In genomic region chr19:6802336-6803035, GRCh38 we compare ENCODE assay signal across 9 cellular contexts. TPM values are rescaled to one million over a fixed set of nuclear protein-coding genes. Genes with fewer than 3 reads are reported as not detected.
A peak's percentile ranks its signal among the peaks of the same experiment; 100 is the strongest.
DNase-seq lines count a peak whose midpoint lies in the region; ATAC-seq and TF ChIP-seq lines count a peak whose summit lies in the region.
"Had no signal": no experiment of that assay in that cellular context is flagged by ENCODE, and none has a peak within 500 bp of the region (broad histone marks: within the 10 kb centered on the region; RNA-seq: fewer than 3 reads in every experiment).

No MANE protein-coding gene starts in this region.

- peak overlapping the region; percentile 84 for H3K4me3 Mint-ChIP-seq in stimulated activated naive CD8-positive, alpha-beta T cell treated with anti-CD3 and anti-CD28 coated beads, Interleukin-15, Interleukin-2, amounts not matched to agents 100 ng/mL and 50 ng/mL, for 24 hours

- no peak overlapping the region for H3K4me2 ChIP-seq in mesendoderm (ENCODE audit: low read length)

- H3K36me3 ChIP-seq in mesendoderm (ENCODE audit: control insufficient read depth, insufficient read depth, low read length) = no peaks in the 10 kb centered on the region
- H3K36me3 ChIP-seq: SJSA1 had no signal

- DNase-seq in SIG-M5 treated with dmso at 0.1 percent for 504 hours (lab: John Stamatoyannopoulos, UW; ENCODE audit: unreplicated experiment) (peak; percentile 90), mesendoderm (peak; percentile 21), cerebellum (ENCODE audit: low spot score) (no peak)
- DNase-seq in activated naive CD4-positive, alpha-beta T cell treated with Interleukin-2 at 50 U/mL for 16 hours = peak; percentile 74

- H3K27ac ChIP-seq in mesendoderm (ENCODE audit: low read depth, low read length) = no peak overlapping the region
- H3K27ac ChIP-seq: SJSA1 had no signal

- H3K23ac ChIP-seq in mesendoderm (ENCODE audit: low read length) = no peak overlapping the region

- H2AK5ac ChIP-seq in mesendoderm (ENCODE audit: low read length) = no peak overlapping the region

- no peaks in the 10 kb centered on the region for H3K79me2 ChIP-seq in mesendoderm (ENCODE audit: control insufficient read depth, insufficient read depth, low read length)

- H3K4ac ChIP-seq in mesendoderm (ENCODE audit: low read depth, low read length) = no peak overlapping the region

- H2BK5ac ChIP-seq in mesendoderm (ENCODE audit: low read length) = no peak overlapping the region

- H3K4me1 ChIP-seq in mesendoderm (ENCODE audit: control insufficient read depth, low read depth, low read length) = peaks cover 2% of the 10 kb centered on the region

- H3K36me3 Mint-ChIP-seq in stimulated activated naive CD8-positive, alpha-beta T cell treated with anti-CD3 and anti-CD28 coated beads, Interleukin-15, Interleukin-2, amounts not matched to agents 100 ng/mL and 50 ng/mL, for 24 hours (ENCODE audit: low read depth) = peaks cover 33% of the 10 kb centered on the region

- H3K4me1 Mint-ChIP-seq in stimulated activated naive CD8-positive, alpha-beta T cell treated with anti-CD3 and anti-CD28 coated beads, Interleukin-15, Interleukin-2, amounts not matched to agents 100 ng/mL and 50 ng/mL, for 24 hours (ENCODE audit: low read depth) = peaks cover 65% of the 10 kb centered on the region

- TF ChIP-seq CTCF in GM12873 (IDR thresholded peaks at IDR 0.05; ENCODE audit: insufficient read depth, low read depth, low read length, missing control alignments) = peak; percentile 18

- H3K56ac ChIP-seq in mesendoderm (ENCODE audit: low read length) = no peak overlapping the region

- peak overlapping the region; percentile 94 for H3K27ac Mint-ChIP-seq in stimulated activated naive CD8-positive, alpha-beta T cell treated with anti-CD3 and anti-CD28 coated beads, Interleukin-15, Interleukin-2, amounts not matched to agents 100 ng/mL and 50 ng/mL, for 24 hours

- H2BK15ac ChIP-seq in mesendoderm (replicated peaks; ENCODE audit: low read depth) = no peak overlapping the region

- no peak overlapping the region for H2BK120ac ChIP-seq in mesendoderm (ENCODE audit: low read depth, low read length)

- no peak overlapping the region for H3K9ac ChIP-seq in mesendoderm (ENCODE audit: low read length)

- no peaks in the 10 kb centered on the region for H3K27me3 Mint-ChIP-seq in stimulated activated naive CD8-positive, alpha-beta T cell treated with anti-CD3 and anti-CD28 coated beads, Interleukin-15, Interleukin-2, amounts not matched to agents 100 ng/mL and 50 ng/mL, for 24 hours

- H3K79me1 ChIP-seq in mesendoderm (ENCODE audit: low read length) = no peaks in the 10 kb centered on the region

- H3K4me3 ChIP-seq in mesendoderm (ENCODE audit: low read length) = no peak overlapping the region
- H3K4me3 ChIP-seq: SJSA1 had no signal

- no peaks in the 10 kb centered on the region for H3K9me3 Mint-ChIP-seq in stimulated activated naive CD8-positive, alpha-beta T cell treated with anti-CD3 and anti-CD28 coated beads, Interleukin-15, Interleukin-2, amounts not matched to agents 100 ng/mL and 50 ng/mL, for 24 hours

- WGBS in mesendoderm (ENCODE audit: extremely low coverage, insufficient coverage, low lambda C conversion rate) = no CpG with 5 or more reads among the region's 9 CpGs

- H3K27me3 ChIP-seq in mesendoderm (ENCODE audit: insufficient read depth, low read length, poor library complexity) = no peaks in the 10 kb centered on the region
- H3K27me3 ChIP-seq: SJSA1 had no signal

- H4K5ac ChIP-seq in mesendoderm (ENCODE audit: low read length) = no peak overlapping the region

- H4K8ac ChIP-seq in mesendoderm (ENCODE audit: low read depth, low read length) = no peak overlapping the region

- no peak overlapping the region for H3K18ac ChIP-seq in mesendoderm (ENCODE audit: low read length)

- ATAC-seq in HG02973 (IDR thresholded peaks at IDR 0.05; ENCODE audit: unreplicated experiment) = peak; percentile 47
- ATAC-seq in GM21515 (IDR thresholded peaks at IDR 0.05; ENCODE audit: unreplicated experiment) = no peak

RNA-seq across cellular contexts. Expression of gene VAV1, which starts 30.0 kb away (rescaled TPM):
- polyA plus RNA-seq in mesendoderm (2013, experiment 1 of 2) = 1.0 TPM
- polyA plus RNA-seq in mesendoderm (2013, experiment 2 of 2) = 0.92 TPM
- 1.8 TPM for total RNA-seq in cerebellum
- total RNA-seq: SJSA1 had no signal

RNA-seq across cellular contexts. Expression of gene SH2D3A, which starts 35.3 kb away (rescaled TPM):
- 39.0 TPM for polyA plus RNA-seq in mesendoderm (2013, experiment 1 of 2)
- 41.0 TPM for polyA plus RNA-seq in mesendoderm (2013, experiment 2 of 2)
- 4.9 TPM for total RNA-seq in cerebellum
- total RNA-seq: SJSA1 had no signal
